14 cellular contexts compared by ENCODE assay signal in genomic region chr5:83577036-83577636, GRCh38.
A peak's percentile ranks its signal among the peaks of the same experiment; 100 is the strongest.
DNase-seq lines count a peak whose midpoint lies in the region; ATAC-seq, FAIRE-seq and TF ChIP-seq lines count a peak whose summit lies in the region.
"Had no signal": no experiment of that assay in that cellular context is flagged by ENCODE, and none has a peak within 500 bp of the region (broad histone marks: within the 10 kb centered on the region; RNA-seq: fewer than 3 reads in every experiment).

No MANE protein-coding gene starts in this region.

- no peaks in the 10 kb centered on the region for H3K27me3 ChIP-seq in PC-3 (ENCODE audit: low read length)
- no peaks in the 10 kb centered on the region for H3K27me3 ChIP-seq in endodermal cell (ENCODE audit: control insufficient read depth, insufficient read depth, low read length, poor library complexity, severe bottlenecking)
- no peaks in the 10 kb centered on the region for H3K27me3 ChIP-seq in gastrocnemius medialis

- TF ChIP-seq CTCF in PC-3 (conservative IDR thresholded peaks at IDR 0.05; ENCODE audit: low read depth, low read length) (no peak), endodermal cell (conservative IDR thresholded peaks at IDR 0.05) (no peak), D721Med (IDR thresholded peaks at IDR 0.05; ENCODE audit: insufficient read depth, missing control alignments) (no peak), gastrocnemius medialis (IDR thresholded peaks at IDR 0.05 in 4 of 5, conservative IDR thresholded peaks at IDR 0.05 in 1 of 5) (no peak)

- H2AFZ ChIP-seq in PC-3 (ENCODE audit: low read length), result no peak overlapping the region

- peak; percentile 40 for DNase-seq in DMS53 treated with DMSO at 0.1 percent for 48 hours (lab: John Stamatoyannopoulos, UW; ENCODE audit: unreplicated experiment)
- DNase-seq in PC-3, result peak; percentile 69
- DNase-seq in endodermal cell, result no peak
- DNase-seq in mucosa of gallbladder (ENCODE audit: low spot score), result peak; percentile 86
- DNase-seq in D721Med (ENCODE audit: insufficient read length, low spot score), result no peak
- no peak for DNase-seq in stimulated activated CD4-positive, alpha-beta T cell treated with anti-CD3 and anti-CD28 coated beads, Interleukin-2, amount 100 ng/mL, for 24 hours
- DNase-seq in gastrocnemius medialis, result no peak
- DNase-seq: CD8-positive, alpha-beta memory T cell; effector CD8-positive, alpha-beta T cell; head of caudate nucleus; MM.1S; NCI-H2227 treated with DMSO at 0.1 percent for 48 hours had no signal

- H3K9me3 Mint-ChIP-seq in endodermal cell, result peaks cover 17% of the 10 kb centered on the region

- no peak overlapping the region for H3K4me3 ChIP-seq in PC-3 (ENCODE audit: low read length)
- peak overlapping the region; percentile 31 for H3K4me3 ChIP-seq in endodermal cell (ENCODE audit: low read length)
- no peak overlapping the region for H3K4me3 ChIP-seq in gastrocnemius medialis

- H4K20me1 ChIP-seq in PC-3 (ENCODE audit: low read length), result no peaks in the 10 kb centered on the region

- H3K9me3 ChIP-seq in PC-3 (ENCODE audit: low read length), result no peaks in the 10 kb centered on the region
- peaks cover 22% of the 10 kb centered on the region for H3K9me3 ChIP-seq in endodermal cell (ENCODE audit: control insufficient read depth, low read length)
- H3K9me3 ChIP-seq in gastrocnemius medialis, result no peaks in the 10 kb centered on the region

- H3K36me3 ChIP-seq in PC-3 (ENCODE audit: low read depth, low read length) (no peaks in the 10 kb centered on the region), endodermal cell (ENCODE audit: control insufficient read depth, insufficient read depth, low read length) (peaks cover 63% of the 10 kb centered on the region), gastrocnemius medialis (no peaks in the 10 kb centered on the region)

- in situ Hi-C loops in gastrocnemius medialis (cut with MboI; ENCODE audit: low sequenced_read_pairs in 4 of 4), result no loop called here

- peaks cover 74% of the 10 kb centered on the region for H3K36me3 Mint-ChIP-seq in endodermal cell (ENCODE audit: low read depth)
- H3K36me3 Mint-ChIP-seq: CD8-positive, alpha-beta memory T cell had no signal

- H3K27ac Mint-ChIP-seq in endodermal cell, result peak overlapping the region; percentile 60
- H3K27ac Mint-ChIP-seq: CD8-positive, alpha-beta memory T cell had no signal

- peak overlapping the region; percentile 59 for H3K4me2 ChIP-seq in PC-3 (ENCODE audit: low read length)

- H3K4me1 ChIP-seq in PC-3 (ENCODE audit: insufficient read depth, low read length) (peaks cover 22% of the 10 kb centered on the region), endodermal cell (ENCODE audit: control insufficient read depth, insufficient read depth, low read length) (peaks cover 3% of the 10 kb centered on the region), gastrocnemius medialis (no peaks in the 10 kb centered on the region)

- H3K27me3 Mint-ChIP-seq in endodermal cell (ENCODE audit: insufficient read depth), result no peaks in the 10 kb centered on the region

- ATAC-seq in PC-3 (peak; percentile 76), GM21576 (IDR thresholded peaks at IDR 0.05; ENCODE audit: unreplicated experiment) (no peak), gastrocnemius medialis (no peak)

- no peaks in the 10 kb centered on the region for H3K79me2 ChIP-seq in PC-3 (ENCODE audit: low read length)

- H3K4me1 Mint-ChIP-seq in endodermal cell, result peaks cover 3% of the 10 kb centered on the region
- H3K4me1 Mint-ChIP-seq: CD8-positive, alpha-beta memory T cell; mesothelial cell of epicardium had no signal

- H3K9me2 ChIP-seq in PC-3 (replicated peaks; ENCODE audit: low read length), result no peaks in the 10 kb centered on the region

- no TSS peak for BruUV-seq in PC-3 (replicated peaks; lab: Mats Ljungman, UMichigan)

- FAIRE-seq in D721Med (lab: Jason Lieb, UNC), result no peak

- H3K27ac ChIP-seq in PC-3 (ENCODE audit: low read length) (peak overlapping the region; percentile 65), endodermal cell (ENCODE audit: low read depth, low read length) (no peak overlapping the region), gastrocnemius medialis (no peak overlapping the region)

- H3F3A ChIP-seq in PC-3 (ENCODE audit: low read length, unreplicated experiment), result peaks cover 11% of the 10 kb centered on the region

- intact Hi-C loops in PC-3 (cut with micrococcal nuclease), result no loop called here
- intact Hi-C loops in gastrocnemius medialis (cut with DNase I; ENCODE audit: low total_unique reads), result no loop called here

- CTCF ChIA-PET in PC-3 (lab: Charles Lee), result interaction anchor here (0.5 kb wide), 1 partner anchor 415 kb away, joined by 3 read pairs; no protein-coding TSS in a partner anchor

- WGBS in endodermal cell (ENCODE audit: insufficient coverage in 1 of 2, insufficient read length in 1 of 2), 2 experiments, result 67 to 76% methylated on average over 2 to 4 of the region's 4 CpGs

- no peak for TF ChIP-seq POLR2A in gastrocnemius medialis (IDR thresholded peaks at IDR 0.05)

- no peak overlapping the region for H3K4me3 Mint-ChIP-seq in endodermal cell
- H3K4me3 Mint-ChIP-seq: CD8-positive, alpha-beta memory T cell; mesothelial cell of epicardium had no signal

- POLR2A ChIA-PET in PC-3 (lab: Charles Lee; ENCODE audit: unreplicated experiment), result no interaction called here

- no peak overlapping the region for H3K9ac ChIP-seq in PC-3 (ENCODE audit: low read length)
- H3K9ac ChIP-seq in endodermal cell (ENCODE audit: extremely low read depth, low read length, poor library complexity, severe bottlenecking), result no peak overlapping the region

Comparison
In these comparisons a context has a peak if more than half of its experiments do, and no peak if none do; other contexts are left out.
1. DNase-seq: peak in DMS53 treated with DMSO at 0.1 percent for 48 hours (single experiment), PC-3 (single experiment) and mucosa of gallbladder (single experiment); none in endodermal cell (single experiment), D721Med (single experiment), stimulated activated CD4-positive, alpha-beta T cell treated with anti-CD3 and anti-CD28 coated beads, Interleukin-2, amount 100 ng/mL, for 24 hours (0 of 2) and gastrocnemius medialis (0 of 2).